In genomic region chr5:156239800-156240199, GRCh38 we compare ENCODE assay signal across 33 cellular contexts.
"Had no signal": no experiment of that assay in that cellular context is flagged by ENCODE, and none has a peak within 500 bp of the region (broad histone marks: within the 10 kb centered on the region; RNA-seq: fewer than 3 reads in every experiment).

No MANE protein-coding gene starts in this region.

- ATAC-seq: activated CD4-positive, alpha-beta T cell treated with anti-CD3 and anti-CD28 coated beads for 36 hours; activated CD4-positive, CD25-positive, alpha-beta regulatory T cell treated with anti-CD3 and anti-CD28 coated beads, Interleukin-2, amount 50 U/mL, for 24 hours; activated CD8-positive, alpha-beta memory T cell treated with anti-CD3 and anti-CD28 coated beads, Interleukin-2, amount 10 ng/mL, durations not matched to agents 7 days and 5 days; activated CD8-positive, alpha-beta T cell treated with anti-CD3 and anti-CD28 coated beads, Interleukin-2, amount 10 ng/mL, durations not matched to agents 7 days and 5 days; activated naive CD8-positive, alpha-beta T cell treated with anti-CD3 and anti-CD28 coated beads, Interleukin-2, amount 50 U/mL, for 24 hours; WTC11 had no signal

- H3K4me3 ChIP-seq: ascending aorta, cardiac muscle cell had no signal

- H3K27me3 ChIP-seq: ascending aorta, cardiac muscle cell had no signal

- H3K36me3 ChIP-seq: ascending aorta, cardiac muscle cell had no signal

- DNase-seq: activated CD4-positive, alpha-beta memory T cell treated with anti-CD3 and anti-CD28 coated beads, Interleukin-2, amount 10 ng/mL, durations not matched to agents 7 days and 5 days; activated CD4-positive, alpha-beta T cell treated with anti-CD3 and anti-CD28 coated beads for 1 hour; activated CD4-positive, alpha-beta T cell treated with anti-CD3 and anti-CD28 coated beads for 36 hours; activated CD4-positive, alpha-beta T cell treated with anti-CD3 and anti-CD28 coated beads for 48 hours; activated CD4-positive, alpha-beta T cell treated with anti-CD3 and anti-CD28 coated beads, Interleukin-2, amount 10 ng/mL, durations not matched to agents 7 days and 5 days; activated CD4-positive, alpha-beta T cell treated with anti-CD3 and anti-CD28 coated beads, Interleukin-2, amount 50 U/mL, for 48 hours; activated CD4-positive, CD25-positive, alpha-beta regulatory T cell; activated CD8-positive, alpha-beta memory T cell treated with anti-CD3 and anti-CD28 coated beads for 24 hours; activated CD8-positive, alpha-beta memory T cell treated with anti-CD3 and anti-CD28 coated beads, Interleukin-2, amount 10 ng/mL, durations not matched to agents 7 days and 5 days; activated CD8-positive, alpha-beta memory T cell treated with anti-CD3 and anti-CD28 coated beads, Interleukin-2, amount 50 U/mL, for 48 hours; activated CD8-positive, alpha-beta T cell treated with anti-CD3 and anti-CD28 coated beads, Interleukin-2, amount 10 ng/mL, durations not matched to agents 7 days and 5 days; activated effector memory CD4-positive, alpha-beta T cell treated with Interleukin-2 at 50 U/mL for 16 hours; activated gamma-delta T cell; activated naive CD4-positive, alpha-beta T cell treated with anti-CD3 and anti-CD28 coated beads, Interleukin-2, amount 10 ng/mL, durations not matched to agents 7 days and 5 days; activated naive CD4-positive, alpha-beta T cell treated with Interleukin-2 at 50 U/mL for 16 hours; activated naive CD8-positive, alpha-beta T cell treated with anti-CD3 and anti-CD28 coated beads, Interleukin-2, amount 10 ng/mL, durations not matched to agents 7 days and 5 days; activated naive CD8-positive, alpha-beta T cell treated with anti-CD3 and anti-CD28 coated beads, Interleukin-2, amount 50 U/mL, for 24 hours; activated T-cell treated with anti-CD3 and anti-CD28 coated beads, Interleukin-2, amount 50 U/mL, for 24 hours; activated T-cell treated with anti-CD3 and anti-CD28 coated beads, Interleukin-2, amount 50 U/mL, for 48 hours; amygdala; anterior cingulate cortex; caudate nucleus; cerebellar nuclear complex; T-helper 1 cell; T-helper 2 cell; T-helper 9 cell had no signal

- H3K4me1 ChIP-seq: ascending aorta had no signal

- FAIRE-seq: bronchial epithelial cell, TTC549 had no signal

- H3K27ac ChIP-seq: ascending aorta, cardiac muscle cell, VCaP had no signal

- H3K9me3 ChIP-seq: ascending aorta had no signal
